Comparison of ENCODE assay signal across 10 cellular contexts in genomic region chr18:21330122-21330701, GRCh38.
DNase-seq lines count a peak whose midpoint lies in the region; ATAC-seq and TF ChIP-seq lines count a peak whose summit lies in the region.
"Had no signal": no experiment of that assay in that cellular context is flagged by ENCODE, and none has a peak within 500 bp of the region (broad histone marks: within the 10 kb centered on the region; RNA-seq: fewer than 3 reads in every experiment).

No MANE protein-coding gene starts in this region.

- peak overlapping the region; percentile 53 to 86 (median 81) for H3K27ac ChIP-seq in thyroid gland

- H3K4me3 ChIP-seq in astrocyte of the spinal cord (ENCODE audit: low read depth, low read length) (no peak overlapping the region), kidney epithelial cell (ENCODE audit: low read depth, low read length) (no peak overlapping the region), thyroid gland (replicated peaks in 1 of 3) (no peak overlapping the region), H7 (ENCODE audit: insufficient read depth, low read depth, low read length) (no peak overlapping the region)

- peak in 1 of 2 donors; percentile 3 for TF ChIP-seq POLR2A in thyroid gland (IDR thresholded peaks at IDR 0.05)

- peaks cover 9% of the 10 kb centered on the region for H3K4me1 Mint-ChIP-seq in progenitor cell of endocrine pancreas (ENCODE audit: low read depth)
- H3K4me1 Mint-ChIP-seq: activated naive CD8-positive, alpha-beta T cell treated with anti-CD3 and anti-CD28 coated beads, Interleukin-2, amount 10 ng/mL, durations not matched to agents 7 days and 5 days had no signal

- no peak overlapping the region for H3K27ac Mint-ChIP-seq in progenitor cell of endocrine pancreas
- H3K27ac Mint-ChIP-seq: activated naive CD8-positive, alpha-beta T cell treated with anti-CD3 and anti-CD28 coated beads, Interleukin-2, amount 10 ng/mL, durations not matched to agents 7 days and 5 days had no signal

- no peaks in the 10 kb centered on the region for H3K27me3 Mint-ChIP-seq in progenitor cell of endocrine pancreas

- H3K4me1 ChIP-seq in thyroid gland = peaks cover 33 to 38% of the 10 kb centered on the region in 2 donors

- no peaks in the 10 kb centered on the region for H3K9me3 Mint-ChIP-seq in progenitor cell of endocrine pancreas (ENCODE audit: low read depth)
- H3K9me3 Mint-ChIP-seq: activated naive CD8-positive, alpha-beta T cell treated with anti-CD3 and anti-CD28 coated beads, Interleukin-2, amount 10 ng/mL, durations not matched to agents 7 days and 5 days had no signal

- H3K36me3 ChIP-seq in kidney epithelial cell (ENCODE audit: control insufficient read depth, insufficient read depth, low read length) (no peaks in the 10 kb centered on the region), thyroid gland (no peaks in the 10 kb centered on the region), H7 (replicated peaks; ENCODE audit: control insufficient read depth, insufficient read depth, low read length) (no peaks in the 10 kb centered on the region)

- no peak for ATAC-seq in GM21723 (IDR thresholded peaks at IDR 0.05; ENCODE audit: unreplicated experiment)

- H3K9me3 ChIP-seq in thyroid gland = no peaks in the 10 kb centered on the region

- TF ChIP-seq CTCF in astrocyte of the spinal cord (IDR thresholded peaks at IDR 0.05; ENCODE audit: low read depth, low read length) (no peak), kidney epithelial cell (IDR thresholded peaks at IDR 0.05; ENCODE audit: insufficient read depth, low read length, poor library complexity, severe bottlenecking) (no peak), thyroid gland (IDR thresholded peaks at IDR 0.05) (no peak), progenitor cell of endocrine pancreas (IDR thresholded peaks at IDR 0.05; ENCODE audit: unreplicated experiment) (no peak)

- H3K27me3 ChIP-seq in kidney epithelial cell (ENCODE audit: control insufficient read depth, insufficient read depth, low read length) = no peaks in the 10 kb centered on the region
- no peaks in the 10 kb centered on the region for H3K27me3 ChIP-seq in thyroid gland
- H3K27me3 ChIP-seq in H7 (ENCODE audit: control insufficient read depth, insufficient read depth, low read length) = no peaks in the 10 kb centered on the region

- no peak overlapping the region for H3K4me3 Mint-ChIP-seq in progenitor cell of endocrine pancreas (ENCODE audit: low read depth)
- H3K4me3 Mint-ChIP-seq: activated naive CD8-positive, alpha-beta T cell treated with anti-CD3 and anti-CD28 coated beads, Interleukin-2, amount 10 ng/mL, durations not matched to agents 7 days and 5 days had no signal

- 25 to 32% methylated on average over 6 of the region's 6 CpGs for WGBS in thyroid gland, 2 donors

- in situ Hi-C loops in astrocyte of the spinal cord (cut with HindIII; ENCODE audit: low sequenced_read_pairs) = no loop called here

- DNase-seq in HS-27A (ENCODE audit: low read depth) (peak; percentile 56), astrocyte of the spinal cord (ENCODE audit: low read depth, low spot score) (peak; percentile 84), kidney epithelial cell (ENCODE audit: low read depth) (peak; percentile 34), thyroid gland (peak; percentile 82 to 83), progenitor cell of endocrine pancreas (ENCODE audit: low spot score, unreplicated experiment) (no peak), NCI-H1436 treated with DMSO at 0.1 percent for 48 hours (lab: John Stamatoyannopoulos, UW) (no peak), H7 (no peak)
- DNase-seq: activated naive CD8-positive, alpha-beta T cell treated with anti-CD3 and anti-CD28 coated beads, Interleukin-2, amount 10 ng/mL, durations not matched to agents 7 days and 5 days; NCI-H774 had no signal

- intact Hi-C loops in thyroid gland (cut with DNase I) = no loop called here

- H3K36me3 Mint-ChIP-seq in progenitor cell of endocrine pancreas (ENCODE audit: insufficient read depth) = no peaks in the 10 kb centered on the region
- H3K36me3 Mint-ChIP-seq: activated naive CD8-positive, alpha-beta T cell treated with anti-CD3 and anti-CD28 coated beads, Interleukin-2, amount 10 ng/mL, durations not matched to agents 7 days and 5 days had no signal

Comparison
In these comparisons a context has a peak if more than half of its experiments do, and no peak if none do; other contexts are left out.
1. DNase-seq: peak in HS-27A (single experiment), astrocyte of the spinal cord (single experiment), kidney epithelial cell (single experiment) and thyroid gland (2 of 2); none in progenitor cell of endocrine pancreas (single experiment), NCI-H1436 treated with DMSO at 0.1 percent for 48 hours (single experiment) and H7 (single experiment).